1 cellular context compared by ENCODE assay signal in genomic region chr20:45341939-45342862, GRCh38.
A peak's percentile ranks its signal among the peaks of the same experiment; 100 is the strongest.
TF ChIP-seq lines count a peak whose summit lies in the region.

No MANE protein-coding gene starts in this region.

TF ChIP-seq in HepG2, 621 proteins besides CTCF, POLR2A, EP300 and RAD21 (continued from another document):
- TF ChIP-seq PRDM15 (CRISPR knock-in tag; IDR thresholded peaks at IDR 0.05) (peak; percentile 55), FOXA1 (IDR thresholded peaks at IDR 0.05) (no peak), FOXA1 (CRISPR knock-in tag; IDR thresholded peaks at IDR 0.05) (peak; percentile 88), ZFP41 (CRISPR knock-in tag; IDR thresholded peaks at IDR 0.05; ENCODE audit: borderline replicate concordance) (no peak), ZBTB4 (CRISPR knock-in tag; IDR thresholded peaks at IDR 0.05; ENCODE audit: borderline replicate concordance) (0 out of 2 replicates have a peak, but pooled peaks have one; percentile 24), RORA (CRISPR knock-in tag; IDR thresholded peaks at IDR 0.05) (no peak), AHR (CRISPR knock-in tag; IDR thresholded peaks at IDR 0.05) (peak; percentile 82; the same call in 1 of the 2 replicates), ATRX (CRISPR knock-in tag; IDR thresholded peaks at IDR 0.05; ENCODE audit: borderline replicate concordance) (no peak), PAWR (CRISPR knock-in tag; IDR thresholded peaks at IDR 0.05; ENCODE audit: borderline replicate concordance) (no peak), ARID5B (CRISPR knock-in tag; IDR thresholded peaks at IDR 0.05) (peak; percentile 61), BRF2 (CRISPR knock-in tag; IDR thresholded peaks at IDR 0.05) (0 out of 2 replicates have a peak, but pooled peaks have one; percentile 34), NR2F6 (IDR thresholded peaks at IDR 0.05) (no peak; the same call in none of the 2 replicates), NR2F6 (CRISPR knock-in tag; IDR thresholded peaks at IDR 0.05) (peak; percentile 50; the same call in 1 of the 2 replicates), ZNF839 (CRISPR knock-in tag; IDR thresholded peaks at IDR 0.05; ENCODE audit: borderline replicate concordance) (no peak; the same call in 1 of the 2 replicates), ZSCAN21 (CRISPR knock-in tag; IDR thresholded peaks at IDR 0.05; ENCODE audit: borderline replicate concordance) (peak; percentile 79), ZNF510 (CRISPR knock-in tag; IDR thresholded peaks at IDR 0.05; ENCODE audit: low read depth) (peak; percentile 80; the same call in 1 of the 2 replicates), SETDB1 (CRISPR knock-in tag; IDR thresholded peaks at IDR 0.05; ENCODE audit: borderline replicate concordance) (no peak), ISL2 (CRISPR knock-in tag; IDR thresholded peaks at IDR 0.05) (peak; percentile 69), PPARG (CRISPR knock-in tag; conservative IDR thresholded peaks at IDR 0.05) (0 out of 2 replicates have a peak, but pooled peaks have one; percentile 43), ZFAT (CRISPR knock-in tag; conservative IDR thresholded peaks at IDR 0.05) (no peak), RCOR2 (CRISPR knock-in tag; IDR thresholded peaks at IDR 0.05) (peak; percentile 71), POLR2G (IDR thresholded peaks at IDR 0.05; ENCODE audit: low read depth, low read length) (peak; percentile 72), RBFOX2 (IDR thresholded peaks at IDR 0.05; ENCODE audit: low read depth, low read length) (peak; percentile 55), ZNF777 (CRISPR knock-in tag; IDR thresholded peaks at IDR 0.05) (peak; percentile 52; the same call in 1 of the 2 replicates), DMAP1 (CRISPR knock-in tag; IDR thresholded peaks at IDR 0.05) (no peak), ZNF646 (CRISPR knock-in tag; IDR thresholded peaks at IDR 0.05) (no peak), TSC22D2 (CRISPR knock-in tag; IDR thresholded peaks at IDR 0.05; ENCODE audit: borderline replicate concordance) (no peak)
TF ChIP-seq in HepG2: peak in this region for 225.
